In genomic region chr2:228657807-228658402, GRCh38 we compare ENCODE assay signal across 7 cellular contexts.
A peak's percentile ranks its signal among the peaks of the same experiment; 100 is the strongest.
DNase-seq lines count a peak whose midpoint lies in the region; ATAC-seq and TF ChIP-seq lines count a peak whose summit lies in the region.

No MANE protein-coding gene starts in this region.

- H3K27me3 Mint-ChIP-seq in activated naive CD4-positive, alpha-beta T cell treated with anti-CD3 and anti-CD28 coated beads, Interleukin-2, amount 10 ng/mL, durations not matched to agents 7 days and 5 days: no peaks in the 10 kb centered on the region

- no peak overlapping the region for H3K27ac Mint-ChIP-seq in activated naive CD4-positive, alpha-beta T cell treated with anti-CD3 and anti-CD28 coated beads, Interleukin-2, amount 10 ng/mL, durations not matched to agents 7 days and 5 days

- peak; percentile 46 for TF ChIP-seq CTCF in GM13977 (IDR thresholded peaks at IDR 0.05; ENCODE audit: extremely low read depth, insufficient read depth, missing control alignments)
- peak in 1 of 2 donors; percentile 31 for TF ChIP-seq CTCF in left lung (IDR thresholded peaks at IDR 0.05)

- intact Hi-C loops in left lung (cut with DNase I): no loop called here

- no peak overlapping the region for H3K27ac ChIP-seq in left lung

- H3K4me3 Mint-ChIP-seq in activated naive CD4-positive, alpha-beta T cell treated with anti-CD3 and anti-CD28 coated beads, Interleukin-2, amount 10 ng/mL, durations not matched to agents 7 days and 5 days: no peak overlapping the region

- H3K27me3 ChIP-seq in left lung: no peaks in the 10 kb centered on the region

- in situ Hi-C loops in GM13977 (cut with MboI; ENCODE audit: low pct_unique_long_range_greater_than_20kb, low sequenced_read_pairs, unreplicated experiment): no loop called here

- no peaks in the 10 kb centered on the region for H3K4me1 Mint-ChIP-seq in activated naive CD4-positive, alpha-beta T cell treated with anti-CD3 and anti-CD28 coated beads, Interleukin-2, amount 10 ng/mL, durations not matched to agents 7 days and 5 days

- no peak overlapping the region for H3K4me3 ChIP-seq in left lung

- H3K36me3 Mint-ChIP-seq in activated naive CD4-positive, alpha-beta T cell treated with anti-CD3 and anti-CD28 coated beads, Interleukin-2, amount 10 ng/mL, durations not matched to agents 7 days and 5 days: no peaks in the 10 kb centered on the region

- CTCF ChIA-PET in activated naive CD4-positive, alpha-beta T cell treated with anti-CD3 and anti-CD28 coated beads, Interleukin-2, amount 10 ng/mL, durations not matched to agents 7 days and 5 days (lab: Charles Lee): no interaction called here

- H3K9me3 Mint-ChIP-seq in activated naive CD4-positive, alpha-beta T cell treated with anti-CD3 and anti-CD28 coated beads, Interleukin-2, amount 10 ng/mL, durations not matched to agents 7 days and 5 days: no peaks in the 10 kb centered on the region

- DNase-seq in GM13977 (ENCODE audit: low spot score): peak; percentile 7
- peak; percentile 81 for DNase-seq in NCI-H1694 treated with DMSO at 0.1 percent for 48 hours (lab: John Stamatoyannopoulos, UW)
- peak; percentile 37 for DNase-seq in astrocyte of the hippocampus (ENCODE audit: low read depth, low spot score)
- DNase-seq in left lung: no peak
- DNase-seq in activated naive CD4-positive, alpha-beta T cell treated with anti-CD3 and anti-CD28 coated beads, Interleukin-2, amount 10 ng/mL, durations not matched to agents 7 days and 5 days: no peak
- no peak for DNase-seq in GM19240 (ENCODE audit: insufficient read length, low spot score)

- ATAC-seq in left lung: peak; percentile 68
- ATAC-seq in HG02885 (IDR thresholded peaks at IDR 0.05; ENCODE audit: poor library complexity, unreplicated experiment): no peak

- no peaks in the 10 kb centered on the region for H3K36me3 ChIP-seq in left lung

- no peaks in the 10 kb centered on the region for H3K9me3 ChIP-seq in left lung

- no peaks in the 10 kb centered on the region for H3K4me1 ChIP-seq in left lung

Comparison
In these comparisons a context has a peak if more than half of its experiments do, and no peak if none do; other contexts are left out.
1. DNase-seq: peak in GM13977 (single experiment), NCI-H1694 treated with DMSO at 0.1 percent for 48 hours (single experiment) and astrocyte of the hippocampus (single experiment); none in left lung (0 of 2), activated naive CD4-positive, alpha-beta T cell treated with anti-CD3 and anti-CD28 coated beads, Interleukin-2, amount 10 ng/mL, durations not matched to agents 7 days and 5 days (single experiment) and GM19240 (single experiment).